In the genomic region with DNA sequence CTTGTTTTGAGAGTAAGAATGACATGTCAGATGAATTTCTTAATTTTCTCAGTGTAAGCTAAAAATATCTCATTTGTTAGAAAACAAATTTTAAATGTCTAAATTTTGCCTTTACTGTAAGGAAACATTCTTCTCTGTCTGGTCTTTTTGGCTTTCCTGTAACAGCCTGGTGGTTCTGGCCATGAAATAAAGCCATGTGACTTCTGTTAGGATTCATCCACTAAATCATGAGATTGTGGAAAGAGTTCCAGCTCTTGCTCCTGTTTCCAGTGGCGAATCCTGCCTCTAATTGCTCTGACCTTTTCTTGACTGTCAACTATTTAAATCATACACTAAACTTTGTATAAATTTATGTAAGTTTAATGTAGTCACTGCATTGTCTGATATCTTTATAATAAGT, we compare ENCODE assay signal across 17 cellular contexts.
DNase-seq lines count a peak whose midpoint lies in the region; ATAC-seq and TF ChIP-seq lines count a peak whose summit lies in the region.
"Had no signal": no experiment of that assay in that cellular context is flagged by ENCODE, and none has a peak within 500 bp of the region (broad histone marks: within the 10 kb centered on the region; RNA-seq: fewer than 3 reads in every experiment).

No MANE protein-coding gene starts in this region.

- 63 to 88% methylated on average over 1 of the region's 1 CpG for WGBS in upper lobe of left lung, 2 donors

- H2AFZ ChIP-seq in osteoblast (ENCODE audit: low read length), result no peak overlapping the region

- no peak overlapping the region for H3K27ac Mint-ChIP-seq in CD8-positive, alpha-beta memory T cell

- H3K9me3 ChIP-seq in adipocyte (ENCODE audit: control insufficient read depth, low read length) (no peaks in the 10 kb centered on the region), osteoblast (ENCODE audit: low read depth, low read length) (no peaks in the 10 kb centered on the region), upper lobe of left lung (no peaks in the 10 kb centered on the region)
- no peaks in the 10 kb centered on the region for H3K9me3 ChIP-seq in CD8-positive, alpha-beta memory T cell (ENCODE audit: low read length)
- H3K9me3 ChIP-seq: BLaER1 had no signal

- peaks cover 0 to 7% of the 10 kb centered on the region in 2 donors for H3K27me3 Mint-ChIP-seq in CD8-positive, alpha-beta memory T cell

- peak overlapping the region; percentile 55 for H3K9ac ChIP-seq in adipocyte (ENCODE audit: low read length)
- H3K9ac ChIP-seq: BLaER1, KMS-11 had no signal

- H3K27me3 ChIP-seq in adipocyte (replicated peaks; ENCODE audit: control insufficient read depth, insufficient read depth, low read length) (no peaks in the 10 kb centered on the region), osteoblast (ENCODE audit: insufficient read depth, low read length) (no peaks in the 10 kb centered on the region), upper lobe of left lung (no peaks in the 10 kb centered on the region)
- no peaks in the 10 kb centered on the region for H3K27me3 ChIP-seq in CD8-positive, alpha-beta memory T cell (ENCODE audit: insufficient read depth, low read length, poor library complexity, severe bottlenecking)
- H3K27me3 ChIP-seq: BLaER1 had no signal

- no peaks in the 10 kb centered on the region for H4K20me1 ChIP-seq in osteoblast (ENCODE audit: insufficient read depth, low read length)
- H4K20me1 ChIP-seq: BLaER1 had no signal

- TF ChIP-seq EP300 in upper lobe of left lung (IDR thresholded peaks at IDR 0.05), result no peak

- ATAC-seq in GM19467 (IDR thresholded peaks at IDR 0.05; ENCODE audit: unreplicated experiment) (no peak), upper lobe of left lung (ENCODE audit: low FRiP score in 2 of 2) (no peak)
- ATAC-seq: PC-3 had no signal

- H3K4me2 ChIP-seq in osteoblast (ENCODE audit: insufficient read depth, low read length), result no peak overlapping the region
- H3K4me2 ChIP-seq: BLaER1, KMS-11 had no signal

- no peak for TF ChIP-seq CTCF in fibroblast of villous mesenchyme (IDR thresholded peaks at IDR 0.05; ENCODE audit: insufficient read depth, low read depth, low read length)
- TF ChIP-seq CTCF in osteoblast (IDR thresholded peaks at IDR 0.05; ENCODE audit: extremely low read depth, low read depth, low read length), result no peak
- no peak for TF ChIP-seq CTCF in upper lobe of left lung (IDR thresholded peaks at IDR 0.05)

- no peak overlapping the region for H3K4me3 Mint-ChIP-seq in CD8-positive, alpha-beta memory T cell

- TF ChIP-seq POLR2A in upper lobe of left lung (IDR thresholded peaks at IDR 0.05), result no peak

- peak; percentile 12 for DNase-seq in AG08395 (ENCODE audit: low spot score)
- DNase-seq in adipocyte (ENCODE audit: low read depth), result no peak
- DNase-seq in fibroblast of villous mesenchyme (ENCODE audit: low read depth), result peak; percentile 13
- peak; percentile 42 for DNase-seq in osteoblast (ENCODE audit: insufficient read length, low spot score, missing footprints)
- no peak for DNase-seq in CD8-positive, alpha-beta memory T cell
- DNase-seq in amygdala (lab: John Stamatoyannopoulos, UW), result no peak
- DNase-seq in upper lobe of left lung, result no peak
- DNase-seq: DMS 273 treated with DMSO at 0.1 percent for 48 hours, GF-D8, NCI-H1436, NCI-H2029 treated with DMSO at 0.1 percent for 48 hours, NCI-H82, PC-3 had no signal

- H3K27ac ChIP-seq in osteoblast (ENCODE audit: low read depth, low read length) (no peak overlapping the region), upper lobe of left lung (no peak overlapping the region)
- no peak overlapping the region for H3K27ac ChIP-seq in CD8-positive, alpha-beta memory T cell (ENCODE audit: low read depth, low read length)
- H3K27ac ChIP-seq: 22Rv1, BLaER1, KMS-11 had no signal

- CTCF ChIA-PET in CD8-positive, alpha-beta memory T cell (lab: Charles Lee), result no interaction called here

- H3K4me3 ChIP-seq in adipocyte (ENCODE audit: low read length) (no peak overlapping the region), fibroblast of villous mesenchyme (ENCODE audit: low read depth, low read length) (no peak overlapping the region), osteoblast (ENCODE audit: insufficient read depth, low read length) (no peak overlapping the region), upper lobe of left lung (no peak overlapping the region)
- H3K4me3 ChIP-seq in CD8-positive, alpha-beta memory T cell (ENCODE audit: low read length), result no peak overlapping the region
- H3K4me3 ChIP-seq: BLaER1 had no signal

- H3K36me3 ChIP-seq in adipocyte (ENCODE audit: control insufficient read depth, insufficient read depth, low read length, severe bottlenecking), result no peaks in the 10 kb centered on the region
- H3K36me3 ChIP-seq in osteoblast (ENCODE audit: insufficient read depth, low read length), result no peaks in the 10 kb centered on the region
- no peaks in the 10 kb centered on the region for H3K36me3 ChIP-seq in CD8-positive, alpha-beta memory T cell (ENCODE audit: insufficient read depth, low read length)
- no peaks in the 10 kb centered on the region for H3K36me3 ChIP-seq in upper lobe of left lung
- H3K36me3 ChIP-seq: BLaER1 had no signal

- peaks cover 0 to 4% (median 0%) of the 10 kb centered on the region in 3 donors for H3K36me3 Mint-ChIP-seq in CD8-positive, alpha-beta memory T cell

- no peaks in the 10 kb centered on the region for H3K4me1 Mint-ChIP-seq in CD8-positive, alpha-beta memory T cell

- no peaks in the 10 kb centered on the region for H3K79me2 ChIP-seq in osteoblast (ENCODE audit: insufficient read depth, low read length)

- H3K9me3 Mint-ChIP-seq in CD8-positive, alpha-beta memory T cell, result peaks cover 0 to 8% (median 0%) of the 10 kb centered on the region in 5 donors

- H3K4me1 ChIP-seq in adipocyte (ENCODE audit: control insufficient read depth, insufficient read depth, low read length), result peaks cover 36% of the 10 kb centered on the region
- no peaks in the 10 kb centered on the region for H3K4me1 ChIP-seq in osteoblast (ENCODE audit: insufficient read depth, low read length)
- no peaks in the 10 kb centered on the region for H3K4me1 ChIP-seq in CD8-positive, alpha-beta memory T cell (ENCODE audit: insufficient read depth, low read length)
- H3K4me1 ChIP-seq in upper lobe of left lung, result no peaks in the 10 kb centered on the region
- H3K4me1 ChIP-seq: BLaER1 had no signal

- POLR2A ChIA-PET in CD8-positive, alpha-beta memory T cell (lab: Charles Lee), result no interaction called here

Comparison
In these comparisons a context has a peak if more than half of its experiments do, and no peak if none do; other contexts are left out.
1. DNase-seq: peak in AG08395 (single experiment), fibroblast of villous mesenchyme (single experiment) and osteoblast (single experiment); none in adipocyte (single experiment), CD8-positive, alpha-beta memory T cell (0 of 5), amygdala (0 of 56) and upper lobe of left lung (0 of 2).